In the genomic region with DNA sequence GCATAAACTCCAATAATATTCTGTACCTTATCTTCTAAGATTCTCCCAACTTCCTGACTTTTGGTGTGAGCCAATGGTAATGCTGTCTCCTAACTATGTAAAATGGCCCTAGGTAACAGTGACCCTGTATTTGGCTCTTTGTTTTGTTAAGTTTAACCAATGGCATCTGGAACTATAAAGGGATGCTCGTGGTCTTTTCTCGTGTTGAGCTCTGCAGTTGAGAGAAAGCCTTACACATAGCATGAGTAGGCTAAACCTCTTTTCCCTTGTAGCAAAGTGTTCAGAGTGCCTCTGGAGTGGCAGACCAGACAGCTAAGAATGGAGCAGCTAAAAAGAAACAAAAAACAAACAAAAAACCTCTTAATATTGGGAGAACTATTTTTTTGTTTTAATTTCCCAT, we compare ENCODE assay signal across 14 cellular contexts. TPM values are rescaled to one million over a fixed set of nuclear protein-coding genes. Genes with fewer than 3 reads are reported as not detected.
DNase-seq lines count a peak whose midpoint lies in the region; ATAC-seq and TF ChIP-seq lines count a peak whose summit lies in the region.
"Had no signal": no experiment of that assay in that cellular context is flagged by ENCODE, and none has a peak within 500 bp of the region (broad histone marks: within the 10 kb centered on the region; RNA-seq: fewer than 3 reads in every experiment).

No MANE protein-coding gene starts in this region.

- H3K4me3 ChIP-seq in esophagus squamous epithelium (no peak overlapping the region), transverse colon (no peak overlapping the region)

- DNase-seq in activated T-cell treated with anti-CD3 and anti-CD28 coated beads, Interleukin-2, amount 50 U/mL, for 72 hours: no peak
- no peak for DNase-seq in activated T-cell treated with anti-CD3 and anti-CD28 coated beads, Interleukin-2, amount 50 U/mL, for 1 hour
- no peak for DNase-seq in WTC11 (ENCODE audit: low spot score)
- DNase-seq in esophagus squamous epithelium (lab: John Stamatoyannopoulos, UW): no peak
- no peak for DNase-seq in transverse colon
- DNase-seq in ACHN: no peak
- no peak for DNase-seq in glutamatergic neuron
- DNase-seq: DMS 273 treated with DMSO at 0.1 percent for 48 hours; effector CD8-positive, alpha-beta T cell; left ventricle myocardium superior; NCI-H2029; NCI-H524 treated with DMSO at 0.1 percent for 48 hours had no signal

- peak overlapping the region; percentile 89 for H3K27ac Mint-ChIP-seq in activated T-cell treated with anti-CD3 and anti-CD28 coated beads, Interleukin-2, amount 50 U/mL, for 72 hours
- H3K27ac Mint-ChIP-seq in WTC11 (no peak overlapping the region), glutamatergic neuron (ENCODE audit: unreplicated experiment) (no peak overlapping the region)

- TF ChIP-seq POLR2A in esophagus squamous epithelium (IDR thresholded peaks at IDR 0.05) (no peak), transverse colon (IDR thresholded peaks at IDR 0.05) (no peak)

- no peaks in the 10 kb centered on the region for H3K27me3 ChIP-seq in esophagus squamous epithelium
- no peaks in the 10 kb centered on the region for H3K27me3 ChIP-seq in transverse colon

- POLR2A ChIA-PET in WTC11 (lab: Charles Lee): no interaction called here

- ATAC-seq in activated T-cell treated with anti-CD3 and anti-CD28 coated beads, Interleukin-2, amount 50 U/mL, for 72 hours (replicated peaks in 1 of 2): no peak
- ATAC-seq in WTC11 (peak; percentile 23), HG03039 (IDR thresholded peaks at IDR 0.05; ENCODE audit: unreplicated experiment) (no peak)
- ATAC-seq: activated CD4-positive, CD25-positive, alpha-beta regulatory T cell treated with anti-CD3 and anti-CD28 coated beads, Interleukin-2, amount 50 U/mL, for 24 hours; left ventricle myocardium superior had no signal

- peaks cover 3 to 6% of the 10 kb centered on the region in 2 donors for H3K36me3 Mint-ChIP-seq in activated T-cell treated with anti-CD3 and anti-CD28 coated beads, Interleukin-2, amount 50 U/mL, for 72 hours (ENCODE audit: insufficient read depth in 2 of 2)
- H3K36me3 Mint-ChIP-seq in WTC11: no peaks in the 10 kb centered on the region
- H3K36me3 Mint-ChIP-seq in glutamatergic neuron (ENCODE audit: unreplicated experiment): no peaks in the 10 kb centered on the region

- TF ChIP-seq CTCF in WTC11 (IDR thresholded peaks at IDR 0.05): no peak
- no peak for TF ChIP-seq CTCF in esophagus squamous epithelium (IDR thresholded peaks at IDR 0.05)
- no peak for TF ChIP-seq CTCF in transverse colon (IDR thresholded peaks at IDR 0.05)
- no peak for TF ChIP-seq CTCF in glutamatergic neuron (IDR thresholded peaks at IDR 0.05; ENCODE audit: partially characterized antibody, unreplicated experiment)

- CTCF ChIA-PET in WTC11 (lab: Charles Lee): interaction anchor here (1.1 to 1.3 kb wide), 3 partner anchors 11 to 35 kb away, joined by 3 to 5 read pairs (median 3); no protein-coding TSS in a partner anchor

- intact Hi-C loops in esophagus squamous epithelium (cut with DNase I): no loop called here
- intact Hi-C loops in transverse colon (cut with DNase I; ENCODE audit: low total_unique reads): no loop called here

- no peak for TF ChIP-seq EP300 in transverse colon (IDR thresholded peaks at IDR 0.05; ENCODE audit: low read depth)

- peaks cover 5 to 77% (median 24%) of the 10 kb centered on the region in 3 donors for H3K4me1 ChIP-seq in esophagus squamous epithelium
- peaks cover 16 to 76% (median 49%) of the 10 kb centered on the region in 4 donors for H3K4me1 ChIP-seq in transverse colon

- H3K36me3 ChIP-seq in esophagus squamous epithelium (no peaks in the 10 kb centered on the region), transverse colon (no peaks in the 10 kb centered on the region)

- H3K9me3 ChIP-seq in esophagus squamous epithelium: no peaks in the 10 kb centered on the region
- no peaks in the 10 kb centered on the region for H3K9me3 ChIP-seq in transverse colon

- no peaks in the 10 kb centered on the region for H3K9me3 Mint-ChIP-seq in activated T-cell treated with anti-CD3 and anti-CD28 coated beads, Interleukin-2, amount 50 U/mL, for 72 hours
- H3K9me3 Mint-ChIP-seq in WTC11: no peaks in the 10 kb centered on the region
- H3K9me3 Mint-ChIP-seq in glutamatergic neuron (ENCODE audit: unreplicated experiment): peaks cover 4% of the 10 kb centered on the region

- in situ Hi-C loops in transverse colon (cut with MboI; ENCODE audit: low pct_ligation_motif_present in 1 of 4, low pct_unique_long_range_greater_than_20kb in 1 of 4, low sequenced_read_pairs in 3 of 4): no loop called here
- in situ Hi-C loops in ACHN (cut with HindIII; ENCODE audit: low pct_ligation_motif_present, low pct_unique_long_range_greater_than_20kb, low sequenced_read_pairs): no loop called here

- peak overlapping the region; percentile 44 to 97 for H3K4me3 Mint-ChIP-seq in activated T-cell treated with anti-CD3 and anti-CD28 coated beads, Interleukin-2, amount 50 U/mL, for 72 hours
- no peak overlapping the region for H3K4me3 Mint-ChIP-seq in WTC11
- no peak overlapping the region for H3K4me3 Mint-ChIP-seq in glutamatergic neuron (ENCODE audit: unreplicated experiment)

- H3K27ac ChIP-seq in esophagus squamous epithelium (peak overlapping the region in 3 of 4 donors; percentile 71 to 99 (median 97)), transverse colon (peak overlapping the region; percentile 21 to 98 (median 96))

- peaks cover 83% of the 10 kb centered on the region for H3K4me1 Mint-ChIP-seq in activated T-cell treated with anti-CD3 and anti-CD28 coated beads, Interleukin-2, amount 50 U/mL, for 72 hours (ENCODE audit: low read depth)
- H3K4me1 Mint-ChIP-seq in WTC11: peaks cover 41% of the 10 kb centered on the region
- peaks cover 8% of the 10 kb centered on the region for H3K4me1 Mint-ChIP-seq in glutamatergic neuron (ENCODE audit: low read depth, unreplicated experiment)

- H3K27me3 Mint-ChIP-seq in activated T-cell treated with anti-CD3 and anti-CD28 coated beads, Interleukin-2, amount 50 U/mL, for 72 hours (ENCODE audit: low read depth): no peaks in the 10 kb centered on the region
- H3K27me3 Mint-ChIP-seq in WTC11 (ENCODE audit: low read depth): no peaks in the 10 kb centered on the region
- H3K27me3 Mint-ChIP-seq in glutamatergic neuron (ENCODE audit: unreplicated experiment): peaks cover 7% of the 10 kb centered on the region

- WGBS in esophagus squamous epithelium, 2 donors: 47 to 79% methylated on average over 2 of the region's 2 CpGs
- WGBS in transverse colon (ENCODE audit: low coverage in 1 of 2), 2 donors: 48 to 88% methylated on average over 2 of the region's 2 CpGs

TF ChIP-seq in WTC11, 78 proteins besides CTCF, POLR2A, EP300 and RAD21 (continues in another document):
- TF ChIP-seq IRF2 (CRISPR knock-in tag; IDR thresholded peaks at IDR 0.05; ENCODE audit: borderline replicate concordance, low read depth) (no peak), FOXK1 (CRISPR knock-in tag; IDR thresholded peaks at IDR 0.05) (no peak), ZNF281 (CRISPR knock-in tag; IDR thresholded peaks at IDR 0.05) (no peak), NFE2L1 (CRISPR knock-in tag; IDR thresholded peaks at IDR 0.05) (no peak), EMX1 (CRISPR knock-in tag; IDR thresholded peaks at IDR 0.05) (no peak), ESRRA (CRISPR knock-in tag; IDR thresholded peaks at IDR 0.05; ENCODE audit: borderline replicate concordance) (no peak)
- TF ChIP-seq, protein P1, sequence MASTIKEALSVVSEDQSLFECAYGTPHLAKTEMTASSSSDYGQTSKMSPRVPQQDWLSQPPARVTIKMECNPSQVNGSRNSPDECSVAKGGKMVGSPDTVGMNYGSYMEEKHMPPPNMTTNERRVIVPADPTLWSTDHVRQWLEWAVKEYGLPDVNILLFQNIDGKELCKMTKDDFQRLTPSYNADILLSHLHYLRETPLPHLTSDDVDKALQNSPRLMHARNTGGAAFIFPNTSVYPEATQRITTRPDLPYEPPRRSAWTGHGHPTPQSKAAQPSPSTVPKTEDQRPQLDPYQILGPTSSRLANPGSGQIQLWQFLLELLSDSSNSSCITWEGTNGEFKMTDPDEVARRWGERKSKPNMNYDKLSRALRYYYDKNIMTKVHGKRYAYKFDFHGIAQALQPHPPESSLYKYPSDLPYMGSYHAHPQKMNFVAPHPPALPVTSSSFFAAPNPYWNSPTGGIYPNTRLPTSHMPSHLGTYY (CRISPR knock-in tag; IDR thresholded peaks at IDR 0.05): no peak
- TF ChIP-seq, protein P2, sequence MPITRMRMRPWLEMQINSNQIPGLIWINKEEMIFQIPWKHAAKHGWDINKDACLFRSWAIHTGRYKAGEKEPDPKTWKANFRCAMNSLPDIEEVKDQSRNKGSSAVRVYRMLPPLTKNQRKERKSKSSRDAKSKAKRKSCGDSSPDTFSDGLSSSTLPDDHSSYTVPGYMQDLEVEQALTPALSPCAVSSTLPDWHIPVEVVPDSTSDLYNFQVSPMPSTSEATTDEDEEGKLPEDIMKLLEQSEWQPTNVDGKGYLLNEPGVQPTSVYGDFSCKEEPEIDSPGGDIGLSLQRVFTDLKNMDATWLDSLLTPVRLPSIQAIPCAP (CRISPR knock-in tag; IDR thresholded peaks at IDR 0.05): no peak

RNA-seq across cellular contexts. Expression of gene TES, which starts 5.2 kb away (rescaled TPM):
- 100 to 1,000 TPM; 121 to 125 TPM for total RNA-seq in activated T-cell treated with anti-CD3 and anti-CD28 coated beads, Interleukin-2, amount 50 U/mL, for 72 hours
- total RNA-seq in WTC11 (2021): 48.5 to 49.9 TPM (median 49.5 TPM) in 3 replicates
- 100 to 1,000 TPM in 1 of 4 donors, 10 to 100 TPM in 3; 34.8 to 155 (median 67.0) TPM for total RNA-seq in esophagus squamous epithelium
- 100 to 1,000 TPM in 3 of 4 donors, 10 to 100 TPM in 1; 77.4 to 119 (median 115) TPM for total RNA-seq in transverse colon
- 53.5 TPM for total RNA-seq in glutamatergic neuron (ENCODE audit: unreplicated experiment)

Comparison
In these comparisons a context has a peak if more than half of its experiments do, and no peak if none do; other contexts are left out.
1. H3K4me3 Mint-ChIP-seq: peak in activated T-cell treated with anti-CD3 and anti-CD28 coated beads, Interleukin-2, amount 50 U/mL, for 72 hours (2 of 2); none in WTC11 (single experiment) and glutamatergic neuron (single experiment).